Comparison of ENCODE assay signal across 1 cellular context in the genomic region with DNA sequence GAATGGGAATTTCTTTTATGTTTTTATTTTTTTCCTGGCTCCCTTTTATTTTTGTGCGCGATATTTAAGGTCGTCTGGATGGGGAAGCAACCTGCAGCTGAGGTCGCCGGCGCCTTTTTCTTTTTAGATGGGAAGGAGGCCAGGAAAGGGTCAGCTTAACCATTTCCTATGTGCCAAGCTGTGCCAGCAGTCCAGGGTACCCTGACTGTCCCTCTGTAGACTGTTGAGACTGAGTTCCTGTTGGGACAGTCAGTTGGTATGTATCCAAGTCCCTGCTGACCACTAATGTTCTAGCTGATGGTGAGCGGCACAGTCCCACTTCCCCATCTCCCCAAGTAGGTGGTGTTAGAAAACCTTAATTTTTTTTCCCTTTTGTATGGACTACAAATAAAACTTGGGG.
TF ChIP-seq lines count a peak whose summit lies in the region.

No MANE protein-coding gene starts in this region.

TF ChIP-seq in HepG2, 621 proteins besides CTCF, POLR2A, EP300 and RAD21:
- no peak for TF ChIP-seq ZNF451 (CRISPR knock-in tag; IDR thresholded peaks at IDR 0.05)
- TF ChIP-seq, protein P1, sequence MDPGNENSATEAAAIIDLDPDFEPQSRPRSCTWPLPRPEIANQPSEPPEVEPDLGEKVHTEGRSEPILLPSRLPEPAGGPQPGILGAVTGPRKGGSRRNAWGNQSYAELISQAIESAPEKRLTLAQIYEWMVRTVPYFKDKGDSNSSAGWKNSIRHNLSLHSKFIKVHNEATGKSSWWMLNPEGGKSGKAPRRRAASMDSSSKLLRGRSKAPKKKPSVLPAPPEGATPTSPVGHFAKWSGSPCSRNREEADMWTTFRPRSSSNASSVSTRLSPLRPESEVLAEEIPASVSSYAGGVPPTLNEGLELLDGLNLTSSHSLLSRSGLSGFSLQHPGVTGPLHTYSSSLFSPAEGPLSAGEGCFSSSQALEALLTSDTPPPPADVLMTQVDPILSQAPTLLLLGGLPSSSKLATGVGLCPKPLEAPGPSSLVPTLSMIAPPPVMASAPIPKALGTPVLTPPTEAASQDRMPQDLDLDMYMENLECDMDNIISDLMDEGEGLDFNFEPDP (CRISPR knock-in tag; conservative IDR thresholded peaks at IDR 0.05): 0 out of 2 replicates have a peak, but pooled peaks have one; percentile 31
